Comparison of ENCODE assay signal across 8 cellular contexts in genomic region chr9:112175796-112176315, GRCh38. TPM values are rescaled to one million over a fixed set of nuclear protein-coding genes. Genes with fewer than 3 reads are reported as not detected.
DNase-seq lines count a peak whose midpoint lies in the region; ATAC-seq, FAIRE-seq and TF ChIP-seq lines count a peak whose summit lies in the region.
"Had no signal": no experiment of that assay in that cellular context is flagged by ENCODE, and none has a peak within 500 bp of the region (broad histone marks: within the 10 kb centered on the region; RNA-seq: fewer than 3 reads in every experiment).

No MANE protein-coding gene starts in this region.

- no peak for TF ChIP-seq CTCF in HFFc6 (IDR thresholded peaks at IDR 0.05)

- peaks cover 1% of the 10 kb centered on the region; the same call in 1 of the 2 replicates for H3K4me1 ChIP-seq in iPS DF 6.9 (ENCODE audit: control insufficient read depth, insufficient read depth, low read length)
- H3K4me1 ChIP-seq in small intestine (ENCODE audit: control insufficient read depth in 2 of 2, insufficient read depth in 1 of 2, low read depth in 1 of 2, low read length in 1 of 2): peaks cover 2 to 16% of the 10 kb centered on the region in 2 donors

- no peak for ATAC-seq in HG03108 (IDR thresholded peaks at IDR 0.05; ENCODE audit: unreplicated experiment)

- no peak for FAIRE-seq in small intestine (lab: Jason Lieb, UNC)

- peaks cover 23% of the 10 kb centered on the region for H3K4me1 Mint-ChIP-seq in HFFc6 (ENCODE audit: low read depth)
- peaks cover 54% of the 10 kb centered on the region for H3K4me1 Mint-ChIP-seq in activated T-cell treated with anti-CD3 and anti-CD28 coated beads, Interleukin-2, amount 50 U/mL, for 24 hours (ENCODE audit: low read depth)

- H3K36me3 ChIP-seq in iPS DF 6.9 (ENCODE audit: control insufficient read depth, insufficient read depth, low read length): no peaks in the 10 kb centered on the region
- no peaks in the 10 kb centered on the region for H3K36me3 ChIP-seq in small intestine (ENCODE audit: control insufficient read depth in 2 of 2, insufficient read depth in 2 of 2, low read length in 2 of 2)

- peak overlapping the region; percentile 75 for H3K4me3 Mint-ChIP-seq in HFFc6
- peak overlapping the region; percentile 53 for H3K4me3 Mint-ChIP-seq in activated T-cell treated with anti-CD3 and anti-CD28 coated beads, Interleukin-2, amount 50 U/mL, for 24 hours

- H3K9me3 ChIP-seq in iPS DF 6.9 (ENCODE audit: control insufficient read depth, insufficient read depth, low read length): no peaks in the 10 kb centered on the region
- H3K9me3 ChIP-seq in small intestine (ENCODE audit: control insufficient read depth, low read depth): no peaks in the 10 kb centered on the region
- H3K9me3 ChIP-seq: body of pancreas had no signal

- peaks cover 10% of the 10 kb centered on the region for H3K27me3 Mint-ChIP-seq in HFFc6 (ENCODE audit: insufficient read depth)
- peaks cover 20% of the 10 kb centered on the region for H3K27me3 Mint-ChIP-seq in activated T-cell treated with anti-CD3 and anti-CD28 coated beads, Interleukin-2, amount 50 U/mL, for 24 hours

- H3K36me3 Mint-ChIP-seq in HFFc6 (ENCODE audit: low read depth): peaks cover 17% of the 10 kb centered on the region
- peaks cover 3% of the 10 kb centered on the region for H3K36me3 Mint-ChIP-seq in activated T-cell treated with anti-CD3 and anti-CD28 coated beads, Interleukin-2, amount 50 U/mL, for 24 hours (ENCODE audit: low read depth)

- H3K9me3 Mint-ChIP-seq in HFFc6: no peaks in the 10 kb centered on the region
- H3K9me3 Mint-ChIP-seq in activated T-cell treated with anti-CD3 and anti-CD28 coated beads, Interleukin-2, amount 50 U/mL, for 24 hours: peaks cover 6% of the 10 kb centered on the region

- H3K4me3 ChIP-seq in iPS DF 6.9 (ENCODE audit: low read length) (peak overlapping the region; percentile 58; the same call in 1 of the 2 replicates), small intestine (ENCODE audit: low read depth in 1 of 2, low read length in 2 of 2) (peak overlapping the region in 1 of 2 donors; percentile 90)

- no peak for DNase-seq in HFFc6
- DNase-seq in activated T-cell treated with anti-CD3 and anti-CD28 coated beads, Interleukin-2, amount 50 U/mL, for 24 hours: no peak
- DNase-seq in iPS DF 6.9 (ENCODE audit: low read depth, low spot score): no peak
- no peak for DNase-seq in small intestine
- no peak for DNase-seq in DMS53 treated with DMSO at 0.1 percent for 48 hours (lab: John Stamatoyannopoulos, UW; ENCODE audit: unreplicated experiment)
- DNase-seq in middle frontal gyrus (ENCODE audit: extremely low spot score, low spot score): no peak

- no peak overlapping the region for H3K27ac Mint-ChIP-seq in HFFc6
- H3K27ac Mint-ChIP-seq in activated T-cell treated with anti-CD3 and anti-CD28 coated beads, Interleukin-2, amount 50 U/mL, for 24 hours: peak overlapping the region; percentile 53

- no CpG with 5 or more reads among the region's 17 CpGs for WGBS in iPS DF 6.9 (ENCODE audit: insufficient coverage, insufficient read length)
- 80 to 84% (median 80%) methylated on average over 17 of the region's 17 CpGs for WGBS in small intestine, 3 donors

- H3K27me3 ChIP-seq in iPS DF 6.9 (ENCODE audit: control insufficient read depth, insufficient read depth, low read length): no peaks in the 10 kb centered on the region; the same call in 1 of the 2 replicates
- H3K27me3 ChIP-seq in small intestine (ENCODE audit: control insufficient read depth in 2 of 2, insufficient read depth in 2 of 2, low read length in 2 of 2): no peaks in the 10 kb centered on the region
- H3K27me3 ChIP-seq: body of pancreas had no signal

- H3K27ac ChIP-seq in iPS DF 6.9 (ENCODE audit: low read length): no peak overlapping the region
- peak overlapping the region; percentile 8 to 73 for H3K27ac ChIP-seq in small intestine (ENCODE audit: low read depth in 1 of 2, low read length in 1 of 2)

RNA-seq across cellular contexts. Expression of gene SUSD1, which starts 0.8 kb away (rescaled TPM):
- 1 to 10 TPM; 3.5 to 9.4 (median 8.2) TPM for total RNA-seq in HFFc6 (2021; fragmentation: NEBNext Ultra II Directional; extraction: Animal tissue kit (Norgen Biotek cat#: 25700))
- 1 to 10 TPM; 3.8 to 9.8 (median 4.2) TPM for polyA plus RNA-seq in small intestine
